In genomic region chr2:28445448-28446258, GRCh38 we compare ENCODE assay signal across 8 cellular contexts. TPM values are rescaled to one million over a fixed set of nuclear protein-coding genes. Genes with fewer than 3 reads are reported as not detected.
DNase-seq lines count a peak whose midpoint lies in the region; ATAC-seq, FAIRE-seq and TF ChIP-seq lines count a peak whose summit lies in the region.

No MANE protein-coding gene starts in this region.

- peaks cover 66% of the 10 kb centered on the region for H3K4me1 ChIP-seq in SJSA1 (replicated peaks)
- peaks cover 19% of the 10 kb centered on the region for H3K4me1 ChIP-seq in endothelial cell of umbilical vein (ENCODE audit: control insufficient read depth, extremely low read depth, insufficient read depth, low read length)
- H3K4me1 ChIP-seq in prostate gland (replicated peaks), result no peaks in the 10 kb centered on the region

- H3K27ac Mint-ChIP-seq in progenitor cell of endocrine pancreas, result no peak overlapping the region

- CTCF ChIA-PET in endothelial cell of umbilical vein (lab: Charles Lee), result interaction anchor here (0.8 to 1.0 kb wide), 2 partner anchors 37 to 739 kb away, joined by 3 to 6 read pairs; no protein-coding TSS in a partner anchor

- H3K27ac ChIP-seq in SJSA1, result peak overlapping the region; percentile 46
- H3K27ac ChIP-seq in endothelial cell of umbilical vein (ENCODE audit: insufficient read depth, low read depth, low read length), result no peak overlapping the region
- H3K27ac ChIP-seq in prostate gland, result no peak overlapping the region

- H3K4me1 Mint-ChIP-seq in progenitor cell of endocrine pancreas (ENCODE audit: low read depth), result no peaks in the 10 kb centered on the region

- peak; percentile 83 for FAIRE-seq in endothelial cell of umbilical vein (lab: Jason Lieb, UNC)

- dilution Hi-C loops in endothelial cell of umbilical vein (cut with MboI; ENCODE audit: extremely low pct_ligation_motif_present, low sequenced_read_pairs), result no loop called here

- intact Hi-C loops in endothelial cell of umbilical vein (cut with micrococcal nuclease) (no loop called here), prostate gland (cut with DNase I) (no loop called here)

- H3K27me3 ChIP-seq in SJSA1 (replicated peaks) (no peaks in the 10 kb centered on the region), endothelial cell of umbilical vein (ENCODE audit: control insufficient read depth in 2 of 2, insufficient read depth in 2 of 2, low read length in 2 of 2) (no peaks in the 10 kb centered on the region), prostate gland (replicated peaks; ENCODE audit: insufficient read depth) (no peaks in the 10 kb centered on the region)

- no peak overlapping the region for H3K4me2 ChIP-seq in endothelial cell of umbilical vein (ENCODE audit: insufficient read depth, low read length)

- H3K4me3 Mint-ChIP-seq in progenitor cell of endocrine pancreas (ENCODE audit: low read depth), result no peak overlapping the region

- DNase-seq in H4 (ENCODE audit: low spot score) (peak; percentile 71), SJSA1 (ENCODE audit: low read depth in 1 of 2, low spot score in 2 of 2) (peak; percentile 84 to 87), endothelial cell of umbilical vein (ENCODE audit: low read depth, low spot score) (peak; percentile 65), progenitor cell of endocrine pancreas (ENCODE audit: low spot score, unreplicated experiment) (no peak), prostate gland (ENCODE audit: low spot score) (no peak)
- peak; percentile 80 for DNase-seq in stimulated activated CD4-positive, alpha-beta T cell treated with anti-CD3 and anti-CD28 coated beads, Interleukin-15, amount 100 ng/mL, for 24 hours

- no peaks in the 10 kb centered on the region for H3K27me3 Mint-ChIP-seq in progenitor cell of endocrine pancreas

- no peaks in the 10 kb centered on the region for H3K9me1 ChIP-seq in endothelial cell of umbilical vein (replicated peaks; ENCODE audit: control insufficient read depth, extremely low read depth, insufficient read depth, low read length)

- no peaks in the 10 kb centered on the region for H4K20me1 ChIP-seq in endothelial cell of umbilical vein (replicated peaks; ENCODE audit: control insufficient read depth, extremely low read depth, insufficient read depth, low read length)

- H3K36me3 Mint-ChIP-seq in progenitor cell of endocrine pancreas (ENCODE audit: insufficient read depth), result no peaks in the 10 kb centered on the region

- ATAC-seq in GM19395 (IDR thresholded peaks at IDR 0.05; ENCODE audit: unreplicated experiment) (no peak), HG03439 (IDR thresholded peaks at IDR 0.05; ENCODE audit: unreplicated experiment) (no peak)

- BruUV-seq in endothelial cell of umbilical vein (replicated peaks; lab: Mats Ljungman, UMichigan), result no TSS peak

- no peaks in the 10 kb centered on the region for H3K9me3 ChIP-seq in SJSA1 (replicated peaks)
- H3K9me3 ChIP-seq in endothelial cell of umbilical vein (replicated peaks; ENCODE audit: control insufficient read depth, insufficient read depth, low read length), result no peaks in the 10 kb centered on the region
- H3K9me3 ChIP-seq in prostate gland, result no peaks in the 10 kb centered on the region

- TF ChIP-seq CTCF in endothelial cell of umbilical vein (IDR thresholded peaks at IDR 0.05; ENCODE audit: extremely low read depth in 1 of 2, insufficient read depth in 1 of 2, low read depth in 1 of 2, low read length in 2 of 2), result no peak
- TF ChIP-seq CTCF in progenitor cell of endocrine pancreas (IDR thresholded peaks at IDR 0.05; ENCODE audit: unreplicated experiment), result no peak
- TF ChIP-seq CTCF in prostate gland (IDR thresholded peaks at IDR 0.05), result no peak

- POLR2A ChIA-PET in endothelial cell of umbilical vein (lab: Charles Lee), result interaction anchor here (0.6 to 1.4 kb wide), 2 partner anchors 38 to 807 kb away, joined by 3 read pairs; no protein-coding TSS in a partner anchor

- 48% methylated on average over 7 of the region's 7 CpGs for WGBS in prostate gland

- no peak overlapping the region for H3K4me3 ChIP-seq in SJSA1
- no peak overlapping the region for H3K4me3 ChIP-seq in endothelial cell of umbilical vein (replicated peaks in 1 of 3; ENCODE audit: insufficient read depth in 1 of 3, low read depth in 1 of 3, low read length in 3 of 3)
- no peak overlapping the region for H3K4me3 ChIP-seq in prostate gland

- H3K9me3 Mint-ChIP-seq in progenitor cell of endocrine pancreas (ENCODE audit: low read depth), result no peaks in the 10 kb centered on the region

- H3K79me2 ChIP-seq in endothelial cell of umbilical vein (ENCODE audit: control insufficient read depth, insufficient read depth, low read length), result no peaks in the 10 kb centered on the region

- no peak overlapping the region for H3K9ac ChIP-seq in endothelial cell of umbilical vein (replicated peaks; ENCODE audit: extremely low read depth, insufficient read depth, low read length)

- no peak overlapping the region for H2AFZ ChIP-seq in endothelial cell of umbilical vein (ENCODE audit: low read depth, low read length)

- H3K36me3 ChIP-seq in SJSA1 (no peaks in the 10 kb centered on the region), endothelial cell of umbilical vein (ENCODE audit: control insufficient read depth in 2 of 2, extremely low read depth in 1 of 2, insufficient read depth in 2 of 2, low read length in 2 of 2) (no peaks in the 10 kb centered on the region), prostate gland (no peaks in the 10 kb centered on the region)

- TF ChIP-seq POLR2A in endothelial cell of umbilical vein (IDR thresholded peaks at IDR 0.05; ENCODE audit: low read depth, low read length), result no peak
- no peak for TF ChIP-seq POLR2A in prostate gland (IDR thresholded peaks at IDR 0.05)

TF ChIP-seq in endothelial cell of umbilical vein, 7 proteins besides CTCF, POLR2A, EP300 and RAD21:
- peak; percentile 39 for TF ChIP-seq GATA2 (IDR thresholded peaks at IDR 0.05; ENCODE audit: insufficient read depth, insufficient read length, low read depth, low read length)
- TF ChIP-seq EZH2 (IDR thresholded peaks at IDR 0.05; ENCODE audit: borderline replicate concordance, low read depth, low read length, severe bottlenecking), result no peak
- TF ChIP-seq POLR2AphosphoS5 (IDR thresholded peaks at IDR 0.05; ENCODE audit: insufficient read depth, low read depth, low read length), result peak; percentile 57
- no peak for TF ChIP-seq MYC (IDR thresholded peaks at IDR 0.05; ENCODE audit: low read depth, low read length)
- peak; percentile 97 for TF ChIP-seq FOS (IDR thresholded peaks at IDR 0.05; ENCODE audit: borderline replicate concordance, insufficient read depth, low read length)
- TF ChIP-seq JUN (IDR thresholded peaks at IDR 0.05; ENCODE audit: borderline replicate concordance, insufficient read depth, insufficient read length, low read depth), result peak; percentile 57
- TF ChIP-seq MAX (IDR thresholded peaks at IDR 0.05; ENCODE audit: insufficient read depth, insufficient read length), result no peak

RNA-seq across cellular contexts. Expression of gene PLB1, which starts 50.2 kb away (rescaled TPM):
- total RNA-seq in H4 (2014; rRNA removed; shearing (Covaris generic)), result 0.10 and 0.21 TPM in 2 replicates
- total RNA-seq in SJSA1 (2014; rRNA removed; shearing (Covaris generic)), result 4.5 and 4.6 TPM in 2 replicates
- total RNA-seq in endothelial cell of umbilical vein (0.80 and 1.1 TPM in 2 replicates), progenitor cell of endocrine pancreas (0.65 and 0.78 TPM in 2 replicates), prostate gland (1 to 10 TPM; 7.4 to 9.6 TPM)
- polyA plus RNA-seq in endothelial cell of umbilical vein, result 0.08 and 0.75 TPM in 2 replicates
- 0.21 and 0.41 TPM in 2 replicates for polyA plus RNA-seq in endothelial cell of umbilical vein (2011; cell fraction: cytosol; rRNA removed)
- 1.2 and 2.6 TPM in 2 replicates for polyA plus RNA-seq in endothelial cell of umbilical vein (2011; cell fraction: nucleus; rRNA removed)
- polyA plus RNA-seq in endothelial cell of umbilical vein (2012), result 0.56 and 0.79 TPM in 2 replicates
- 1.8 TPM in 1 of 2 replicates, not detected in the other for polyA minus RNA-seq in endothelial cell of umbilical vein
- 4.1 TPM for polyA minus RNA-seq in endothelial cell of umbilical vein (2011; cell fraction: cytosol; rRNA and poly(A)+ RNA removed)
- polyA minus RNA-seq in endothelial cell of umbilical vein (2011; cell fraction: nucleus; rRNA and poly(A)+ RNA removed), result 1.1 and 1.3 TPM in 2 replicates

RNA-seq across cellular contexts. Expression of gene FOSL2, which starts 53.0 kb away (rescaled TPM):
- 11.1 and 13.2 TPM in 2 replicates for total RNA-seq in H4 (2014; rRNA removed; shearing (Covaris generic))
- total RNA-seq in SJSA1 (2014; rRNA removed; shearing (Covaris generic)), result 28.8 and 44.7 TPM in 2 replicates
- total RNA-seq in endothelial cell of umbilical vein (83.7 and 85.3 TPM in 2 replicates), progenitor cell of endocrine pancreas (38.4 and 42.5 TPM in 2 replicates), prostate gland (10 to 100 TPM; 57.4 to 94.2 TPM)
- polyA plus RNA-seq in endothelial cell of umbilical vein, result 43.9 and 45.2 TPM in 2 replicates
- polyA plus RNA-seq in endothelial cell of umbilical vein (2011; cell fraction: cytosol; rRNA removed), result 36.0 and 46.5 TPM in 2 replicates
- 94.5 and 112 TPM in 2 replicates for polyA plus RNA-seq in endothelial cell of umbilical vein (2011; cell fraction: nucleus; rRNA removed)
- 45.7 and 56.4 TPM in 2 replicates for polyA plus RNA-seq in endothelial cell of umbilical vein (2012)
- polyA minus RNA-seq in endothelial cell of umbilical vein, result 94.9 and 98.0 TPM in 2 replicates
- polyA minus RNA-seq in endothelial cell of umbilical vein (2011; cell fraction: cytosol; rRNA and poly(A)+ RNA removed), result 59.2 TPM
- polyA minus RNA-seq in endothelial cell of umbilical vein (2011; cell fraction: nucleus; rRNA and poly(A)+ RNA removed), result 84.0 and 105 TPM in 2 replicates

Comparison
In these comparisons a context has a peak if more than half of its experiments do, and no peak if none do; other contexts are left out.
1. DNase-seq: peak in H4 (single experiment), SJSA1 (2 of 2), endothelial cell of umbilical vein (single experiment) and stimulated activated CD4-positive, alpha-beta T cell treated with anti-CD3 and anti-CD28 coated beads, Interleukin-15, amount 100 ng/mL, for 24 hours (single experiment); none in progenitor cell of endocrine pancreas (single experiment) and prostate gland (single experiment).